ENCODE assay signal across 8 cellular contexts in the genomic region with DNA sequence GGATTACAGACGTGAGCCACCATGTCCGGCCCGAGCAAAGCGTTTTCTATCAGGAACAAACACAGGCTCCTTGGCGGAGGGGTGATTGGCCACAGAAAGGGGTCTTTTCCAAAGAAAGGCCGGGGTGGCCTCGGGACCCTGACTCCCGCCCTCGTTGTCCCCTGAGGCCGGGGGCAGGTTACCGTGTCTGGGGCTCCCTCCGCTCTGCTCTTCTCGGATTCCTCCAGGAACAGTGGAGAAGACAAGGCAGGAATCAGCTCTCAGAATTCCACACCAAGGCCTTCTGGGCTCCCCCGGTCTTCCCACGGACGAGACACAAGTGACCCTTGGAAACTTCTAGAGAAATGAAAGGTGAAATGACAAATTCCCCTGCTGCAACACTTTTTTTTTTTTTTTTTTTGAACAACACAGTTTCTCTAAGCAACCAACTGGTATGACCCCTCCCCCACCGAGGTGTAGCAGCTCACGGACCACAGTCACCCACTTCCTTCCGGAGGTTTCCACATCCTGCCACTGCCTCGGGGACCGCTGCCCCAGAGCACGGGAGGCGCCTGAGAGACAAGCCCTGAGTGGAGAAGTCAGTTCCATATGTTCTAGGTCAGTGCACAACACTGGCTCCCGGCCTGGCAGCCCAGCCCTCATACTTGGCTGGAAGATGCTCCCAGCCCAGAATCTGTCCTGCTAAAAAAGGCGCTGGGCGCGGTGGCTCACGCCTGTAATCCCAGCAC. TPM values are rescaled to one million over a fixed set of nuclear protein-coding genes. Genes with fewer than 3 reads are reported as not detected.
A peak's percentile ranks its signal among the peaks of the same experiment; 100 is the strongest.
DNase-seq lines count a peak whose midpoint lies in the region; ATAC-seq, FAIRE-seq and TF ChIP-seq lines count a peak whose summit lies in the region.

No MANE protein-coding gene starts in this region.

- peak overlapping the region; percentile 48 to 75 for H3K27ac ChIP-seq in prostate gland

- peak; percentile 44 for ATAC-seq in GM19372 (IDR thresholded peaks at IDR 0.05; ENCODE audit: low read depth, unreplicated experiment)
- ATAC-seq in activated CD8-positive, alpha-beta T cell treated with anti-CD3 and anti-CD28 coated beads for 36 hours: peak; percentile 60

- POLR2A ChIA-PET in activated CD8-positive, alpha-beta T cell treated with anti-CD3 and anti-CD28 coated beads for 36 hours (lab: Charles Lee): interaction anchor here (0.6 to 4.4 kb wide), 6 partner anchors 10 to 181 kb away, joined by 3 to 43 read pairs (median 9); partner anchors contain the start of genes MKNK2 and MOB3A

- no peaks in the 10 kb centered on the region for H3K27me3 ChIP-seq in prostate gland (replicated peaks; ENCODE audit: insufficient read depth)

- H3K4me1 ChIP-seq in prostate gland (replicated peaks): peaks cover 18% of the 10 kb centered on the region

- no peaks in the 10 kb centered on the region for H3K9me3 Mint-ChIP-seq in activated CD8-positive, alpha-beta T cell treated with anti-CD3 and anti-CD28 coated beads for 36 hours
- H3K9me3 Mint-ChIP-seq in endothelial cell (ENCODE audit: unreplicated experiment): no peaks in the 10 kb centered on the region

- 79% methylated on average over 28 of the region's 28 CpGs for WGBS in prostate gland

- CTCF ChIA-PET in activated CD8-positive, alpha-beta T cell treated with anti-CD3 and anti-CD28 coated beads for 36 hours (lab: Charles Lee): interaction anchor here (0.9 to 2.7 kb wide), 3 partner anchors 10 to 15 kb away, joined by 3 to 13 read pairs (median 13); no protein-coding TSS in a partner anchor

- intact Hi-C loops in activated CD8-positive, alpha-beta T cell treated with anti-CD3 and anti-CD28 coated beads for 36 hours (cut with micrococcal nuclease): loop anchor here (5.0 kb wide), 2 partner anchors 33 to 63 kb away; partner anchors contain the start of gene MKNK2
- intact Hi-C loops in prostate gland (cut with DNase I): no loop called here

- H3K27me3 Mint-ChIP-seq in activated CD8-positive, alpha-beta T cell treated with anti-CD3 and anti-CD28 coated beads for 36 hours: no peaks in the 10 kb centered on the region
- peaks cover 25% of the 10 kb centered on the region for H3K27me3 Mint-ChIP-seq in endothelial cell (ENCODE audit: unreplicated experiment)

- peaks cover 72% of the 10 kb centered on the region for H3K36me3 Mint-ChIP-seq in activated CD8-positive, alpha-beta T cell treated with anti-CD3 and anti-CD28 coated beads for 36 hours (ENCODE audit: low read depth)
- H3K36me3 Mint-ChIP-seq in endothelial cell (ENCODE audit: low read depth, unreplicated experiment): peaks cover 25% of the 10 kb centered on the region

- no peak for TF ChIP-seq CTCF in activated CD8-positive, alpha-beta T cell treated with anti-CD3 and anti-CD28 coated beads for 36 hours (IDR thresholded peaks at IDR 0.05)
- TF ChIP-seq CTCF in endothelial cell (IDR thresholded peaks at IDR 0.05; ENCODE audit: unreplicated experiment) (no peak), prostate gland (IDR thresholded peaks at IDR 0.05) (no peak)

- peak overlapping the region; percentile 99 for H3K4me3 Mint-ChIP-seq in activated CD8-positive, alpha-beta T cell treated with anti-CD3 and anti-CD28 coated beads for 36 hours
- peak overlapping the region; percentile 81 for H3K4me3 Mint-ChIP-seq in endothelial cell (ENCODE audit: unreplicated experiment)

- H3K9me3 ChIP-seq in prostate gland: no peaks in the 10 kb centered on the region

- no peaks in the 10 kb centered on the region for H3K36me3 ChIP-seq in prostate gland

- FAIRE-seq in HTR-8/SVneo (lab: Jason Lieb, UNC): no peak

- DNase-seq in Kasumi-1 (lab: John Stamatoyannopoulos, UW) (peak; percentile 99), endothelial cell (ENCODE audit: low spot score) (peak; percentile 69), prostate gland (ENCODE audit: low spot score) (no peak), NCI-H2029 (lab: John Stamatoyannopoulos, UW) (no peak), HTR-8/SVneo (ENCODE audit: insufficient read length, low spot score) (no peak), NCI-H2081 (lab: John Stamatoyannopoulos, UW) (no peak)
- DNase-seq in activated CD8-positive, alpha-beta T cell treated with anti-CD3 and anti-CD28 coated beads for 36 hours: peak; percentile 98

- TF ChIP-seq POLR2A in prostate gland (IDR thresholded peaks at IDR 0.05): no peak

- H3K27ac Mint-ChIP-seq in activated CD8-positive, alpha-beta T cell treated with anti-CD3 and anti-CD28 coated beads for 36 hours: peak overlapping the region; percentile 100
- peak overlapping the region; percentile 98 for H3K27ac Mint-ChIP-seq in endothelial cell (ENCODE audit: unreplicated experiment)

- no peak overlapping the region for H3K4me3 ChIP-seq in prostate gland

- peaks cover 56% of the 10 kb centered on the region for H3K4me1 Mint-ChIP-seq in activated CD8-positive, alpha-beta T cell treated with anti-CD3 and anti-CD28 coated beads for 36 hours (ENCODE audit: low read depth)
- H3K4me1 Mint-ChIP-seq in endothelial cell (ENCODE audit: unreplicated experiment): peaks cover 39% of the 10 kb centered on the region

RNA-seq across cellular contexts. Expression of gene MOB3A, which starts 11.0 kb away (rescaled TPM):
- 100 to 1,000 TPM; 175 to 185 TPM for total RNA-seq in activated CD8-positive, alpha-beta T cell treated with anti-CD3 and anti-CD28 coated beads for 36 hours
- total RNA-seq in endothelial cell (ENCODE audit: unreplicated experiment) (88.5 TPM), prostate gland (10 to 100 TPM; 40.1 to 43.5 TPM)

RNA-seq across cellular contexts. Expression of gene IZUMO4, which starts 11.6 kb away (rescaled TPM):
- total RNA-seq in activated CD8-positive, alpha-beta T cell treated with anti-CD3 and anti-CD28 coated beads for 36 hours: 10 to 100 TPM; 22.6 to 23.0 TPM
- total RNA-seq in endothelial cell (ENCODE audit: unreplicated experiment) (8.9 TPM), prostate gland (10 to 100 TPM; 11.8 to 50.2 TPM)

RNA-seq across cellular contexts. Expression of gene MKNK2, which starts 34.1 kb away (rescaled TPM):
- 100 to 1,000 TPM; 323 to 327 TPM for total RNA-seq in activated CD8-positive, alpha-beta T cell treated with anti-CD3 and anti-CD28 coated beads for 36 hours
- total RNA-seq in endothelial cell (ENCODE audit: unreplicated experiment) (228 TPM), prostate gland (100 to 1,000 TPM; 141 to 189 TPM)

Comparison
In these comparisons a context has a peak if more than half of its experiments do, and no peak if none do; other contexts are left out.
1. DNase-seq: peak in Kasumi-1 (2 of 2), activated CD8-positive, alpha-beta T cell treated with anti-CD3 and anti-CD28 coated beads for 36 hours (single experiment) and endothelial cell (single experiment); none in prostate gland (single experiment), NCI-H2029 (single experiment), HTR-8/SVneo (single experiment) and NCI-H2081 (0 of 2).